26 cellular contexts compared by ENCODE assay signal in genomic region chr5:29208026-29208425, GRCh38.
DNase-seq lines count a peak whose midpoint lies in the region; ATAC-seq and TF ChIP-seq lines count a peak whose summit lies in the region.
"Had no signal": no experiment of that assay in that cellular context is flagged by ENCODE, and none has a peak within 500 bp of the region (broad histone marks: within the 10 kb centered on the region; RNA-seq: fewer than 3 reads in every experiment).

No MANE protein-coding gene starts in this region.

- ATAC-seq in HG02642 (IDR thresholded peaks at IDR 0.05; ENCODE audit: poor library complexity, unreplicated experiment): no peak
- ATAC-seq: activated T-cell treated with anti-CD3 and anti-CD28 coated beads, Interleukin-2, amount 50 U/mL, for 4 hours; naive thymus-derived CD8-positive, alpha-beta T cell had no signal

- TF ChIP-seq EP300 in sigmoid colon (IDR thresholded peaks at IDR 0.05): no peak

- H3K4me2 ChIP-seq in smooth muscle cell: no peak overlapping the region
- H3K4me2 ChIP-seq: KMS-11 had no signal

- H3K36me3 ChIP-seq in smooth muscle cell (ENCODE audit: low read depth) (no peaks in the 10 kb centered on the region), sigmoid colon (no peaks in the 10 kb centered on the region)
- H3K36me3 ChIP-seq: BE2C, left ventricle myocardium inferior, right atrium auricular region, thoracic aorta had no signal

- DNase-seq in HK-2 (ENCODE audit: unreplicated experiment) (peak; percentile 17), NOMO-1 treated with DMSO at 0.1 percent for 48 hours (lab: John Stamatoyannopoulos, UW; ENCODE audit: unreplicated experiment) (peak; percentile 65), astrocyte of the spinal cord (ENCODE audit: low read depth, low spot score) (peak; percentile 16), kidney glomerular epithelial cell (lab: John Stamatoyannopoulos, UW) (peak; percentile 9), smooth muscle cell (lab: John Stamatoyannopoulos, UW; ENCODE audit: unreplicated experiment) (no peak), sigmoid colon (no peak), AG08395 (ENCODE audit: low spot score) (no peak)
- DNase-seq: activated CD8-positive, alpha-beta memory T cell treated with anti-CD3 and anti-CD28 coated beads for 24 hours; activated naive CD4-positive, alpha-beta T cell treated with anti-CD3 and anti-CD28 coated beads, Interleukin-2, amount 10 ng/mL, durations not matched to agents 7 days and 5 days; activated T-cell treated with anti-CD3 and anti-CD28 coated beads, Interleukin-2, amount 50 U/mL, for 4 hours; BE2C; left ventricle myocardium inferior; midbrain; naive thymus-derived CD8-positive, alpha-beta T cell; NCI-H1048; NCI-H187; NCI-H2171 treated with DMSO at 0.1 percent for 48 hours; NCI-H748 treated with DMSO at 0.1 percent for 48 hours; SHP77; stimulated activated CD4-positive, alpha-beta T cell treated with anti-CD3 and anti-CD28 coated beads, Interleukin-12 subunit alpha, Interleukin-12 subunit beta, amount 100 ng/mL, for 4 hours; stimulated activated CD4-positive, alpha-beta T cell treated with anti-CD3 and anti-CD28 coated beads, Interleukin-4, amount 100 ng/mL, for 4 hours; stimulated activated naive CD4-positive, alpha-beta T cell treated with Interleukin-2 at 50 U/mL for 16 hours had no signal

- H3K4me1 ChIP-seq in smooth muscle cell (ENCODE audit: low read depth) (no peaks in the 10 kb centered on the region), sigmoid colon (no peaks in the 10 kb centered on the region)
- H3K4me1 ChIP-seq: BE2C, left ventricle myocardium inferior, right atrium auricular region had no signal

- TF ChIP-seq CTCF in astrocyte of the spinal cord (IDR thresholded peaks at IDR 0.05; ENCODE audit: low read depth, low read length): no peak
- no peak for TF ChIP-seq CTCF in smooth muscle cell (IDR thresholded peaks at IDR 0.05; ENCODE audit: borderline replicate concordance, insufficient read depth, poor library complexity, severe bottlenecking)
- no peak for TF ChIP-seq CTCF in sigmoid colon (IDR thresholded peaks at IDR 0.05)

- intact Hi-C loops in sigmoid colon (cut with DNase I): no loop called here

- H3K4me3 ChIP-seq in astrocyte of the spinal cord (ENCODE audit: low read depth, low read length): no peak overlapping the region
- no peak overlapping the region for H3K4me3 ChIP-seq in smooth muscle cell
- H3K4me3 ChIP-seq in sigmoid colon: no peak overlapping the region
- H3K4me3 ChIP-seq: left ventricle myocardium inferior, right atrium auricular region, thoracic aorta had no signal

- no peaks in the 10 kb centered on the region for H3K27me3 ChIP-seq in smooth muscle cell (ENCODE audit: low read depth)
- no peaks in the 10 kb centered on the region for H3K27me3 ChIP-seq in sigmoid colon
- H3K27me3 ChIP-seq: BE2C, right atrium auricular region had no signal

- H3K27ac ChIP-seq in smooth muscle cell (ENCODE audit: low read depth) (no peak overlapping the region), sigmoid colon (no peak overlapping the region)
- H3K27ac ChIP-seq: KMS-11, left ventricle myocardium inferior, right atrium auricular region, thoracic aorta had no signal

- no peak for TF ChIP-seq POLR2A in sigmoid colon (IDR thresholded peaks at IDR 0.05)

- no peak overlapping the region for H2AFZ ChIP-seq in smooth muscle cell (ENCODE audit: low read depth)

- H3F3A ChIP-seq in smooth muscle cell (ENCODE audit: low read depth): no peaks in the 10 kb centered on the region

- H3K79me2 ChIP-seq in smooth muscle cell (ENCODE audit: low read depth): no peaks in the 10 kb centered on the region

- H3K9me3 ChIP-seq in smooth muscle cell (replicated peaks; ENCODE audit: low read depth) (no peaks in the 10 kb centered on the region), sigmoid colon (no peaks in the 10 kb centered on the region)
- H3K9me3 ChIP-seq: BE2C, left ventricle myocardium inferior, right atrium auricular region, thoracic aorta had no signal

- no peak overlapping the region for H3K9ac ChIP-seq in smooth muscle cell (ENCODE audit: low read depth)
- H3K9ac ChIP-seq: KMS-11 had no signal

- in situ Hi-C loops in astrocyte of the spinal cord (cut with HindIII; ENCODE audit: low sequenced_read_pairs): no loop called here

- no peaks in the 10 kb centered on the region for H4K20me1 ChIP-seq in smooth muscle cell (ENCODE audit: low read depth)

Comparison
In these comparisons a context has a peak if more than half of its experiments do, and no peak if none do; other contexts are left out.
1. DNase-seq: peak in HK-2 (single experiment), NOMO-1 treated with DMSO at 0.1 percent for 48 hours (single experiment), astrocyte of the spinal cord (single experiment) and kidney glomerular epithelial cell (single experiment); none in smooth muscle cell (single experiment), sigmoid colon (single experiment) and AG08395 (single experiment).